32 cellular contexts compared by ENCODE assay signal in genomic region chr7:98944386-98944785, GRCh38.
"Had no signal": no experiment of that assay in that cellular context is flagged by ENCODE, and none has a peak within 500 bp of the region (broad histone marks: within the 10 kb centered on the region; RNA-seq: fewer than 3 reads in every experiment).

No MANE protein-coding gene starts in this region.

- H3K27me3 Mint-ChIP-seq: activated CD4-positive, alpha-beta memory T cell treated with anti-CD3 and anti-CD28 coated beads, Interleukin-2, amount 10 ng/mL, durations not matched to agents 7 days and 5 days; activated CD4-positive, alpha-beta T cell treated with anti-CD3 and anti-CD28 coated beads, Interleukin-2, amount 10 ng/mL, durations not matched to agents 7 days and 5 days; activated naive CD8-positive, alpha-beta T cell; central memory CD8-positive, alpha-beta T cell; dendritic cell treated with granulocyte-macrophage colony-stimulating factor and Interleukin-4, amounts not matched to agents 40 ng/mL and 50 ng/mL, for 4 days had no signal

- DNase-seq: activated CD4-positive, alpha-beta memory T cell treated with anti-CD3 and anti-CD28 coated beads, Interleukin-2, amount 10 ng/mL, durations not matched to agents 7 days and 5 days; activated CD4-positive, alpha-beta T cell treated with anti-CD3 and anti-CD28 coated beads for 1 hour; activated CD4-positive, alpha-beta T cell treated with anti-CD3 and anti-CD28 coated beads for 4 hours; activated CD4-positive, alpha-beta T cell treated with anti-CD3 and anti-CD28 coated beads, Interleukin-2, amount 10 ng/mL, durations not matched to agents 7 days and 5 days; activated CD4-positive, alpha-beta T cell treated with anti-CD3 and anti-CD28 coated beads, Interleukin-2, amount 50 U/mL, for 4 hours; activated CD8-positive, alpha-beta memory T cell treated with anti-CD3 and anti-CD28 coated beads, Interleukin-2, amount 50 U/mL, for 48 hours; activated gamma-delta T cell treated with Interleukin-2 at 50 U/mL for 16 hours; activated naive CD4-positive, alpha-beta T cell treated with anti-CD3 and anti-CD28 coated beads, Interleukin-2, amount 50 U/mL, for 16 hours; activated naive CD4-positive, alpha-beta T cell treated with Interleukin-2 at 50 U/mL for 16 hours; activated T-cell treated with anti-CD3 and anti-CD28 coated beads for 4 hours; activated T-cell treated with anti-CD3 and anti-CD28 coated beads, Interleukin-2, amount 50 U/mL, for 4 hours; amniotic stem cell; anterior cingulate cortex; brain microvascular endothelial cell; dorsolateral prefrontal cortex; effector memory CD4-positive, alpha-beta T cell; endodermal cell; foreskin fibroblast; head of caudate nucleus; T-helper 1 cell; T-helper 2 cell had no signal

- H3K27me3 ChIP-seq: brain microvascular endothelial cell, dorsolateral prefrontal cortex had no signal

- FAIRE-seq: astrocyte, bronchial epithelial cell, frontal cortex had no signal

- H3K4me1 Mint-ChIP-seq: activated CD4-positive, alpha-beta memory T cell treated with anti-CD3 and anti-CD28 coated beads, Interleukin-2, amount 10 ng/mL, durations not matched to agents 7 days and 5 days; activated CD4-positive, alpha-beta T cell treated with anti-CD3 and anti-CD28 coated beads, Interleukin-2, amount 10 ng/mL, durations not matched to agents 7 days and 5 days; endodermal cell; WTC11 had no signal

- H3K4me3 Mint-ChIP-seq: activated CD4-positive, alpha-beta memory T cell treated with anti-CD3 and anti-CD28 coated beads, Interleukin-2, amount 10 ng/mL, durations not matched to agents 7 days and 5 days; activated CD4-positive, alpha-beta T cell treated with anti-CD3 and anti-CD28 coated beads, Interleukin-2, amount 10 ng/mL, durations not matched to agents 7 days and 5 days; activated naive CD8-positive, alpha-beta T cell; activated T-cell treated with anti-CD3 and anti-CD28 coated beads, Interleukin-2, amount 50 U/mL, for 4 hours; activated T-helper 1 cell treated with anti-CD3 and anti-CD28 coated beads, Interleukin-12 subunit alpha, Interleukin-12 subunit beta, Interleukin-2, Interleukin-4 antibody, amounts not matched to agents 30 ng/mL and 10 ng/mL and 1 ng/mL, durations not matched to agents 14 hours and 24 hours and 36 hours; central memory CD8-positive, alpha-beta T cell; dendritic cell treated with granulocyte-macrophage colony-stimulating factor and Interleukin-4, amounts not matched to agents 40 ng/mL and 50 ng/mL, for 4 days; endodermal cell; WTC11 had no signal

- H3K9me3 Mint-ChIP-seq: activated CD4-positive, alpha-beta memory T cell treated with anti-CD3 and anti-CD28 coated beads, Interleukin-2, amount 10 ng/mL, durations not matched to agents 7 days and 5 days; activated CD4-positive, alpha-beta T cell treated with anti-CD3 and anti-CD28 coated beads, Interleukin-2, amount 10 ng/mL, durations not matched to agents 7 days and 5 days; activated T-cell treated with anti-CD3 and anti-CD28 coated beads, Interleukin-2, amount 50 U/mL, for 4 hours; activated T-helper 1 cell treated with anti-CD3 and anti-CD28 coated beads, Interleukin-12 subunit alpha, Interleukin-12 subunit beta, Interleukin-2, Interleukin-4 antibody, amounts not matched to agents 30 ng/mL and 10 ng/mL and 1 ng/mL, durations not matched to agents 14 hours and 24 hours and 36 hours; activated T-helper 2 cell treated with anti-CD3 and anti-CD28 coated beads, Interferon-gamma antibody, Interleukin-2, Interleukin-4, amounts not matched to agents 10 μg/mL and 5 μg/mL and 100 μg/mL, durations not matched to agents 14 hours and 24 hours and 36 hours; central memory CD8-positive, alpha-beta T cell; dendritic cell treated with granulocyte-macrophage colony-stimulating factor and Interleukin-4, amounts not matched to agents 40 ng/mL and 50 ng/mL, for 4 days; endodermal cell; WTC11 had no signal

- ATAC-seq: activated T-cell treated with anti-CD3 and anti-CD28 coated beads, Interleukin-2, amount 50 U/mL, for 4 hours; esophagus mucosa; WTC11 had no signal

- H3K4me3 ChIP-seq: coronary artery, dorsolateral prefrontal cortex had no signal

- H3K27ac ChIP-seq: brain microvascular endothelial cell, coronary artery, dorsolateral prefrontal cortex had no signal

- H3K27ac Mint-ChIP-seq: activated CD4-positive, alpha-beta memory T cell treated with anti-CD3 and anti-CD28 coated beads, Interleukin-2, amount 10 ng/mL, durations not matched to agents 7 days and 5 days; activated naive CD8-positive, alpha-beta T cell; activated T-helper 1 cell treated with anti-CD3 and anti-CD28 coated beads, Interleukin-12 subunit alpha, Interleukin-12 subunit beta, Interleukin-2, Interleukin-4 antibody, amounts not matched to agents 30 ng/mL and 10 ng/mL and 1 ng/mL, durations not matched to agents 14 hours and 24 hours and 36 hours; activated T-helper 2 cell treated with anti-CD3 and anti-CD28 coated beads, Interferon-gamma antibody, Interleukin-2, Interleukin-4, amounts not matched to agents 10 μg/mL and 5 μg/mL and 100 μg/mL, durations not matched to agents 14 hours and 24 hours and 36 hours; dendritic cell treated with granulocyte-macrophage colony-stimulating factor and Interleukin-4, amounts not matched to agents 40 ng/mL and 50 ng/mL, for 4 days; endodermal cell; WTC11 had no signal
